Comparison of ENCODE assay signal across 8 cellular contexts in the genomic region with DNA sequence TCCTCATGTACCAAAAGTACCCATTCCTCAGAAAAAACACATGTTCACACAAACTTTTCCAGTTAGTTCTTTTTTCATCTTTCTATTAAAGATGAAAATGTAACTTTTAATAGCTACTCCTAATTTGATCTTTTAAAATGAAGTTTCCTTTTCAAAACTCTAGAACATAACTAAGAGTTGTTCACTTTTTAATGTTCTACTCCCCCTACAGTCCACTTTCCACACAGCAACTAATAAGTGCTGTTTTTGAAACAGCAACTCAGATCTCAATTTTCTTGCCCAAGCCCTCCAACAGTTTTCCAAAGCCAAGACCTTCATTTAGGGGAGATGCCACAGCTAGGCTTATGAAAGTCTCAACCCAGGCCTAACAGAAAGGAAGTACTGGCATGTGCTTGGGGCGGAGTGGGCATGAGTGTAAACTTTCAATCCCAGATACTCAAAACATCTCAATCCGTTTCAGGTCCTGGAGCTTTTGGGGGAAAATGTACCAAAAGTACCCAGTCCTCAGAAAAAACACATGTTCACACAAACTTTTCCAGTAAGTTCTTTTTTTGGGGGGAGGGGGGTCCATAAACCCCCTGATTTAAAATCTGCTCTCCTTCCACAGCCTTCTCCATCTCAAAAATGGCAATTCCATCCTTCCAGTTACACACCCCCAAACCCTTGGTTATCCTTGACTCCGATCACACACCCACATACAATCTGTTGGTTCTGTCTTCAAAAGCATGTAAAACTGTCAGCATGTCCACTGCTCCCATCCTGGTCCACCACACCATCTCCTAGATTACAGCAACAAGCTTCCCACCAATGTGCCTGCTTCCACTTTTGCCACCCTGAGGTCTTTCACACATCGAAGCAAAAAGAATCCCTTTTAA. TPM values are rescaled to one million over a fixed set of nuclear protein-coding genes. Genes with fewer than 3 reads are reported as not detected.
DNase-seq lines count a peak whose midpoint lies in the region; ATAC-seq and TF ChIP-seq lines count a peak whose summit lies in the region.

No MANE protein-coding gene starts in this region.

- TF ChIP-seq CTCF in AG10803 (conservative IDR thresholded peaks at IDR 0.05; ENCODE audit: low read length) (peak; percentile 82), tibial nerve (IDR thresholded peaks at IDR 0.05) (peak; percentile 40 to 53 (median 49))

- peaks cover 56% of the 10 kb centered on the region for H3K4me1 Mint-ChIP-seq in activated naive CD8-positive, alpha-beta T cell treated with anti-CD3 and anti-CD28 coated beads, Interleukin-2, amount 50 U/mL, for 24 hours

- no peak for TF ChIP-seq POLR2A in tibial nerve (IDR thresholded peaks at IDR 0.05)

- 54 to 55% methylated on average over 4 of the region's 4 CpGs for WGBS in tibial nerve, 2 donors

- TF ChIP-seq EP300 in tibial nerve (IDR thresholded peaks at IDR 0.05) = no peak

- H3K27ac Mint-ChIP-seq in activated naive CD8-positive, alpha-beta T cell treated with anti-CD3 and anti-CD28 coated beads, Interleukin-2, amount 50 U/mL, for 24 hours = peak overlapping the region; percentile 97

- no peaks in the 10 kb centered on the region for H3K27me3 Mint-ChIP-seq in activated naive CD8-positive, alpha-beta T cell treated with anti-CD3 and anti-CD28 coated beads, Interleukin-2, amount 50 U/mL, for 24 hours

- peak overlapping the region; percentile 13 for H3K4me3 ChIP-seq in AG10803 (ENCODE audit: low read length)
- H3K4me3 ChIP-seq in tibial nerve = no peak overlapping the region

- no peak for ATAC-seq in activated naive CD8-positive, alpha-beta T cell treated with anti-CD3 and anti-CD28 coated beads, Interleukin-2, amount 50 U/mL, for 24 hours
- no peak for ATAC-seq in HG02642 (IDR thresholded peaks at IDR 0.05; ENCODE audit: poor library complexity, unreplicated experiment)
- ATAC-seq in GM21526 (IDR thresholded peaks at IDR 0.05; ENCODE audit: low FRiP score, unreplicated experiment) = no peak

- no peaks in the 10 kb centered on the region for H3K27me3 ChIP-seq in tibial nerve

- H3K36me3 ChIP-seq in tibial nerve = peaks cover 0 to 15% (median 8%) of the 10 kb centered on the region in 3 donors

- H3K9me3 Mint-ChIP-seq in activated naive CD8-positive, alpha-beta T cell treated with anti-CD3 and anti-CD28 coated beads, Interleukin-2, amount 50 U/mL, for 24 hours = no peaks in the 10 kb centered on the region

- H3K36me3 Mint-ChIP-seq in activated naive CD8-positive, alpha-beta T cell treated with anti-CD3 and anti-CD28 coated beads, Interleukin-2, amount 50 U/mL, for 24 hours (ENCODE audit: low read depth) = peaks cover 44% of the 10 kb centered on the region

- peak overlapping the region in 1 of 4 donors; percentile 25 for H3K27ac ChIP-seq in tibial nerve

- no peaks in the 10 kb centered on the region for H3K9me3 ChIP-seq in tibial nerve

- H3K4me3 Mint-ChIP-seq in activated naive CD8-positive, alpha-beta T cell treated with anti-CD3 and anti-CD28 coated beads, Interleukin-2, amount 50 U/mL, for 24 hours = peak overlapping the region; percentile 97

- DNase-seq in AG10803 (ENCODE audit: low read depth) (peak; percentile 60), GM03348 (ENCODE audit: low spot score) (peak; percentile 47), NCI-H345 (lab: John Stamatoyannopoulos, UW) (peak; percentile 58), inferior parietal cortex (ENCODE audit: extremely low spot score) (peak; percentile 58), tibial nerve (ENCODE audit: low spot score in 2 of 2) (peak in 1 of 2 donors; percentile 71)
- no peak for DNase-seq in activated naive CD8-positive, alpha-beta T cell treated with anti-CD3 and anti-CD28 coated beads, Interleukin-2, amount 50 U/mL, for 24 hours

- H3K4me1 ChIP-seq in tibial nerve = peaks cover 0 to 52% (median 23%) of the 10 kb centered on the region in 4 donors

RNA-seq across cellular contexts. Expression of gene FBL, which starts 2.0 kb away (rescaled TPM):
- 100 to 1,000 TPM; 170 to 204 (median 177) TPM for total RNA-seq in tibial nerve

RNA-seq across cellular contexts. Expression of gene DYRK1B, which starts 10.2 kb away (rescaled TPM):
- total RNA-seq in tibial nerve = 10 to 100 TPM; 12.6 to 15.9 (median 13.1) TPM
